14 cellular contexts compared by ENCODE assay signal in genomic region chr9:115615821-115616665, GRCh38.
DNase-seq lines count a peak whose midpoint lies in the region; ATAC-seq and TF ChIP-seq lines count a peak whose summit lies in the region.
"Had no signal": no experiment of that assay in that cellular context is flagged by ENCODE, and none has a peak within 500 bp of the region (broad histone marks: within the 10 kb centered on the region; RNA-seq: fewer than 3 reads in every experiment).

No MANE protein-coding gene starts in this region.

- H3K9me2 ChIP-seq in hepatocyte (replicated peaks; ENCODE audit: insufficient read depth) = no peaks in the 10 kb centered on the region

- H3K4me2 ChIP-seq in hepatocyte = no peak overlapping the region

- no peaks in the 10 kb centered on the region for H3K4me1 ChIP-seq in hepatocyte (ENCODE audit: insufficient read depth)
- no peaks in the 10 kb centered on the region for H3K4me1 ChIP-seq in mucosa of descending colon (ENCODE audit: low read depth)
- H3K4me1 ChIP-seq: Caco-2 had no signal

- in situ Hi-C loops in astrocyte of the spinal cord (cut with HindIII; ENCODE audit: low sequenced_read_pairs) = no loop called here

- H3K79me2 ChIP-seq in hepatocyte = no peaks in the 10 kb centered on the region

- no peak overlapping the region for H3K4me3 ChIP-seq in astrocyte of the spinal cord (ENCODE audit: low read depth, low read length)
- H3K4me3 ChIP-seq in hepatocyte = no peak overlapping the region
- H3K4me3 ChIP-seq in mucosa of descending colon = no peak overlapping the region
- H3K4me3 ChIP-seq: tibial nerve had no signal

- DNase-seq in AG20443 (ENCODE audit: low spot score) = peak; percentile 81
- peak; percentile 99 for DNase-seq in M059J (ENCODE audit: low read depth)
- peak; percentile 92 for DNase-seq in astrocyte of the spinal cord (ENCODE audit: low read depth, low spot score)
- peak; percentile 97 for DNase-seq in kidney tubule cell (ENCODE audit: low spot score)
- no peak for DNase-seq in hepatocyte (ENCODE audit: low spot score)
- no peak for DNase-seq in mucosa of descending colon
- DNase-seq: activated effector memory CD4-positive, alpha-beta T cell treated with Interleukin-2 at 50 U/mL for 16 hours; Caco-2; dermis blood vessel endothelial cell; hippocampal formation; NCI-H1436 had no signal

- ATAC-seq in mucosa of descending colon = no peak
- no peak for ATAC-seq in HG02571 (IDR thresholded peaks at IDR 0.05; ENCODE audit: unreplicated experiment)
- no peak for ATAC-seq in HG02973 (IDR thresholded peaks at IDR 0.05; ENCODE audit: unreplicated experiment)

- H3K9me3 ChIP-seq in hepatocyte (ENCODE audit: low read depth) (no peaks in the 10 kb centered on the region), mucosa of descending colon (no peaks in the 10 kb centered on the region)

- H3K27me3 ChIP-seq in hepatocyte = no peaks in the 10 kb centered on the region
- H3K27me3 ChIP-seq: tibial nerve had no signal

- intact Hi-C loops in mucosa of descending colon (cut with DNase I, micrococcal nuclease) = no loop called here

- H3K36me3 ChIP-seq in hepatocyte (replicated peaks; ENCODE audit: insufficient read depth, low read depth) (no peaks in the 10 kb centered on the region), mucosa of descending colon (ENCODE audit: low read depth) (no peaks in the 10 kb centered on the region)
- H3K36me3 ChIP-seq: tibial nerve had no signal

- H2AFZ ChIP-seq in hepatocyte = no peak overlapping the region

- TF ChIP-seq CTCF in astrocyte of the spinal cord (IDR thresholded peaks at IDR 0.05; ENCODE audit: low read depth, low read length) = no peak
- no peak for TF ChIP-seq CTCF in hepatocyte (IDR thresholded peaks at IDR 0.05; ENCODE audit: poor library complexity)
- TF ChIP-seq CTCF in mucosa of descending colon (IDR thresholded peaks at IDR 0.05) = no peak

- 76% methylated on average over 4 of the region's 4 CpGs for WGBS in hepatocyte (ENCODE audit: low lambda C conversion rate, missing lambda C conversion rate)

- H4K20me1 ChIP-seq in hepatocyte (ENCODE audit: insufficient read depth, poor library complexity, severe bottlenecking) = no peaks in the 10 kb centered on the region

- H3K27ac ChIP-seq in hepatocyte = no peak overlapping the region
- H3K27ac ChIP-seq: tibial nerve had no signal

Comparison
In these comparisons a context has a peak if more than half of its experiments do, and no peak if none do; other contexts are left out.
1. DNase-seq: peak in AG20443 (single experiment), M059J (single experiment), astrocyte of the spinal cord (single experiment) and kidney tubule cell (single experiment); none in hepatocyte (single experiment) and mucosa of descending colon (0 of 3).